In genomic region chr13:22740264-22740663, GRCh38 we compare ENCODE assay signal across 14 cellular contexts.
A peak's percentile ranks its signal among the peaks of the same experiment; 100 is the strongest.
DNase-seq lines count a peak whose midpoint lies in the region; ATAC-seq and TF ChIP-seq lines count a peak whose summit lies in the region.
"Had no signal": no experiment of that assay in that cellular context is flagged by ENCODE, and none has a peak within 500 bp of the region (broad histone marks: within the 10 kb centered on the region; RNA-seq: fewer than 3 reads in every experiment).

No MANE protein-coding gene starts in this region.

- H3K27me3 ChIP-seq in PC-3 (ENCODE audit: low read length) (no peaks in the 10 kb centered on the region; the same call in 1 of the 2 replicates), mammary epithelial cell (ENCODE audit: insufficient read depth, low read length) (no peaks in the 10 kb centered on the region)
- H3K27me3 ChIP-seq: heart left ventricle had no signal

- H3K4me1 ChIP-seq in PC-3 (ENCODE audit: insufficient read depth, low read length) (no peaks in the 10 kb centered on the region), mammary epithelial cell (ENCODE audit: insufficient read depth, low read length) (no peaks in the 10 kb centered on the region)
- H3K4me1 ChIP-seq: A549, heart left ventricle, psoas muscle had no signal

- WGBS in mammary epithelial cell (ENCODE audit: low coverage, missing lambda C conversion rate) = 60% methylated on average over 3 of the region's 3 CpGs

- no peaks in the 10 kb centered on the region for H4K20me1 ChIP-seq in PC-3 (ENCODE audit: low read length)
- H4K20me1 ChIP-seq in mammary epithelial cell (ENCODE audit: insufficient read depth, low read length) = no peaks in the 10 kb centered on the region

- no peak overlapping the region for H3K9ac ChIP-seq in PC-3 (ENCODE audit: low read length)
- H3K9ac ChIP-seq in mammary epithelial cell (ENCODE audit: insufficient read depth, low read length) = no peak overlapping the region

- CTCF ChIA-PET in PC-3 (lab: Charles Lee) (no interaction called here), mammary epithelial cell (lab: Charles Lee; ENCODE audit: low non-redundant PET) (no interaction called here)

- no peaks in the 10 kb centered on the region for H3F3A ChIP-seq in PC-3 (ENCODE audit: low read length, unreplicated experiment)

- peak; percentile 26; the same call in 1 of the 2 replicates for TF ChIP-seq CTCF in PC-3 (conservative IDR thresholded peaks at IDR 0.05; ENCODE audit: low read depth, low read length)
- no peak for TF ChIP-seq CTCF in mammary epithelial cell (conservative IDR thresholded peaks at IDR 0.05 in 1 of 2, IDR thresholded peaks at IDR 0.05 in 1 of 2; ENCODE audit: extremely low read depth in 1 of 2, insufficient read depth in 1 of 2, low read depth in 1 of 2, low read length in 2 of 2)

- in situ Hi-C loops in mammary epithelial cell (cut with MboI; ENCODE audit: low sequenced_read_pairs in 2 of 2) = no loop called here

- H2AFZ ChIP-seq in PC-3 (ENCODE audit: low read length) (no peak overlapping the region), mammary epithelial cell (ENCODE audit: low read depth, low read length) (no peak overlapping the region)

- no peak overlapping the region for H3K27ac ChIP-seq in PC-3 (ENCODE audit: low read length)
- H3K27ac ChIP-seq in mammary epithelial cell (ENCODE audit: insufficient read depth, low read depth, low read length) = no peak overlapping the region
- H3K27ac ChIP-seq: A549, heart left ventricle, psoas muscle had no signal

- no TSS peak for BruUV-seq in PC-3 (replicated peaks; lab: Mats Ljungman, UMichigan)
- BruUV-seq in mammary epithelial cell (replicated peaks; lab: Mats Ljungman, UMichigan) = no TSS peak

- POLR2A ChIA-PET in PC-3 (lab: Charles Lee; ENCODE audit: unreplicated experiment) = no interaction called here

- ATAC-seq in PC-3 = no peak
- ATAC-seq: A549, heart left ventricle, psoas muscle, T-helper 17 cell had no signal

- dilution Hi-C loops in mammary epithelial cell (cut with HindIII; ENCODE audit: low sequenced_read_pairs) = no loop called here

- H3K9me3 ChIP-seq in PC-3 (ENCODE audit: low read length) = no peaks in the 10 kb centered on the region
- H3K9me3 ChIP-seq in mammary epithelial cell (replicated peaks; ENCODE audit: insufficient read depth, low read length) = peaks cover 32% of the 10 kb centered on the region
- H3K9me3 ChIP-seq: A549 had no signal

- H3K79me2 ChIP-seq in PC-3 (ENCODE audit: low read length) (no peaks in the 10 kb centered on the region), mammary epithelial cell (ENCODE audit: insufficient read depth, low read length) (no peaks in the 10 kb centered on the region)

- DNase-seq in NCI-H1092 treated with DMSO at 0.1 percent for 48 hours (lab: John Stamatoyannopoulos, UW) (peak; percentile 30), NCI-H1092 (lab: John Stamatoyannopoulos, UW) (no peak), Kasumi-1 (lab: John Stamatoyannopoulos, UW) (peak; percentile 0 to 17), PC-3 (peak; percentile 3), kidney tubule cell (ENCODE audit: low spot score) (peak; percentile 11), NOMO-1 (lab: John Stamatoyannopoulos, UW; ENCODE audit: unreplicated experiment in 2 of 2) (no peak), HPDE6-E6E7 (ENCODE audit: extremely low spot score) (no peak), mammary epithelial cell (no peak)
- DNase-seq: heart left ventricle; NCI-H446; psoas muscle; stimulated activated CD4-positive, alpha-beta T cell treated with anti-CD3 and anti-CD28 coated beads, Interleukin-4, amount 100 ng/mL, for 4 hours; T-helper 17 cell had no signal

- H3K36me3 ChIP-seq in PC-3 (ENCODE audit: low read depth, low read length) = no peaks in the 10 kb centered on the region
- H3K36me3 ChIP-seq in mammary epithelial cell (ENCODE audit: insufficient read depth, low read length) = no peaks in the 10 kb centered on the region
- H3K36me3 ChIP-seq: heart left ventricle had no signal

- no peak overlapping the region for H3K4me2 ChIP-seq in PC-3 (ENCODE audit: low read length)
- no peak overlapping the region for H3K4me2 ChIP-seq in mammary epithelial cell (ENCODE audit: insufficient read depth, low read depth, low read length)
- H3K4me2 ChIP-seq: A549 had no signal

- intact Hi-C loops in PC-3 (cut with micrococcal nuclease) = no loop called here
- intact Hi-C loops in mammary epithelial cell (cut with micrococcal nuclease) = no loop called here

- H3K9me2 ChIP-seq in PC-3 (replicated peaks; ENCODE audit: low read length) = no peaks in the 10 kb centered on the region

- H3K4me3 ChIP-seq in PC-3 (ENCODE audit: low read length) = no peak overlapping the region
- H3K4me3 ChIP-seq in mammary epithelial cell (replicated peaks in 1 of 3; ENCODE audit: insufficient read depth in 1 of 3, low read depth in 2 of 3, low read length in 3 of 3) = no peak overlapping the region
- H3K4me3 ChIP-seq: A549, heart left ventricle, psoas muscle had no signal

Comparison
In these comparisons a context has a peak if more than half of its experiments do, and no peak if none do; other contexts are left out.
1. DNase-seq: peak in NCI-H1092 treated with DMSO at 0.1 percent for 48 hours (single experiment), Kasumi-1 (2 of 2), PC-3 (single experiment) and kidney tubule cell (single experiment); none in NCI-H1092 (single experiment), NOMO-1 (0 of 2), HPDE6-E6E7 (single experiment) and mammary epithelial cell (single experiment).